ENCODE assay signal across 16 cellular contexts in genomic region chr9:98906273-98907040, GRCh38. TPM values are rescaled to one million over a fixed set of nuclear protein-coding genes. Genes with fewer than 3 reads are reported as not detected.
DNase-seq lines count a peak whose midpoint lies in the region; ATAC-seq and TF ChIP-seq lines count a peak whose summit lies in the region.
"Had no signal": no experiment of that assay in that cellular context is flagged by ENCODE, and none has a peak within 500 bp of the region (broad histone marks: within the 10 kb centered on the region; RNA-seq: fewer than 3 reads in every experiment).

No MANE protein-coding gene starts in this region.

- no peaks in the 10 kb centered on the region for H3K9me3 Mint-ChIP-seq in neural progenitor cell
- H3K9me3 Mint-ChIP-seq: activated naive CD4-positive, alpha-beta T cell treated with anti-CD3 and anti-CD28 coated beads, Interleukin-2, amount 50 U/mL, for 24 hours; HFFc6 had no signal

- peak overlapping the region in 10 of 11 experiments; percentile 13 to 53 (median 36); a peak in 15 of 22 replicates for H3K4me2 ChIP-seq in BLaER1 treated with 17β-estradiol and CSF1 and Interleukin-3, amounts not matched to agents 10 nM and 100 nM
- H3K4me2 ChIP-seq in fibroblast of lung (ENCODE audit: extremely low read depth, insufficient read depth, low read length) (no peak overlapping the region), neural progenitor cell (no peak overlapping the region)

- no peak for ATAC-seq in left lung

- H3K4me3 Mint-ChIP-seq in neural progenitor cell = peak overlapping the region; percentile 56
- H3K4me3 Mint-ChIP-seq: activated naive CD4-positive, alpha-beta T cell treated with anti-CD3 and anti-CD28 coated beads, Interleukin-2, amount 50 U/mL, for 24 hours; HFFc6; IgD-negative memory B cell had no signal

- no peak overlapping the region for H3K27ac Mint-ChIP-seq in neural progenitor cell
- H3K27ac Mint-ChIP-seq: activated naive CD4-positive, alpha-beta T cell treated with anti-CD3 and anti-CD28 coated beads, Interleukin-2, amount 50 U/mL, for 24 hours; HFFc6; IgD-negative memory B cell had no signal

- intact Hi-C loops in left lung (cut with DNase I) = no loop called here

- peaks cover 3% of the 10 kb centered on the region for H3K27me3 Mint-ChIP-seq in neural progenitor cell (ENCODE audit: insufficient read depth, low read depth)

- DNase-seq in NCI-H82 treated with DMSO at 0.1 percent for 48 hours (lab: John Stamatoyannopoulos, UW; ENCODE audit: unreplicated experiment) (peak; percentile 20), fibroblast of lung (ENCODE audit: low read depth in 2 of 2) (peak; percentile 36 to 68), neural progenitor cell (ENCODE audit: low spot score) (no peak), left lung (no peak)
- no peak for DNase-seq in stimulated activated naive CD4-positive, alpha-beta T cell treated with Interleukin-2 at 50 U/mL for 16 hours (lab: John Stamatoyannopoulos, UW)
- no peak for DNase-seq in activated CD4-positive, alpha-beta T cell treated with anti-CD3 and anti-CD28 coated beads for 4 hours
- DNase-seq in NK-92 treated with Interleukin-12 subunit alpha and Interleukin-12 subunit beta, amount 100 ng/mL, for 24 hours (lab: John Stamatoyannopoulos, UW) = no peak
- DNase-seq: activated CD8-positive, alpha-beta memory T cell treated with anti-CD3 and anti-CD28 coated beads for 24 hours; HFFc6; NCI-H187 treated with DMSO at 0.1 percent for 48 hours; Peyer's patch; T-helper 9 cell had no signal

- H3K36me3 Mint-ChIP-seq in neural progenitor cell = no peaks in the 10 kb centered on the region
- H3K36me3 Mint-ChIP-seq: activated naive CD4-positive, alpha-beta T cell treated with anti-CD3 and anti-CD28 coated beads, Interleukin-2, amount 50 U/mL, for 24 hours; IgD-negative memory B cell had no signal

- H3K4me3 ChIP-seq in BLaER1 treated with 17β-estradiol and CSF1 and Interleukin-3, amounts not matched to agents 10 nM and 100 nM = no peak overlapping the region
- no peak overlapping the region for H3K4me3 ChIP-seq in fibroblast of lung (replicated peaks in 1 of 4; ENCODE audit: control extremely low read depth in 1 of 4, insufficient read depth in 1 of 4, low read depth in 3 of 4, low read length in 4 of 4)
- no peak overlapping the region for H3K4me3 ChIP-seq in neural progenitor cell
- no peak overlapping the region for H3K4me3 ChIP-seq in left lung
- H3K4me3 ChIP-seq: Peyer's patch had no signal

- H3K27ac ChIP-seq in BLaER1 treated with 17β-estradiol and CSF1 and Interleukin-3, amounts not matched to agents 10 nM and 100 nM = no peak overlapping the region
- H3K27ac ChIP-seq in fibroblast of lung (ENCODE audit: insufficient read depth, low read length) = peak overlapping the region; percentile 0
- H3K27ac ChIP-seq in neural progenitor cell = no peak overlapping the region
- H3K27ac ChIP-seq in left lung = peak overlapping the region in 1 of 2 donors; percentile 25
- H3K27ac ChIP-seq: C4-2B had no signal

- H3K36me3 ChIP-seq in BLaER1 treated with 17β-estradiol and CSF1 and Interleukin-3, amounts not matched to agents 10 nM and 100 nM = no peaks in the 10 kb centered on the region
- H3K36me3 ChIP-seq in fibroblast of lung (ENCODE audit: control insufficient read depth, insufficient read depth, low read length) (no peaks in the 10 kb centered on the region), neural progenitor cell (no peaks in the 10 kb centered on the region), left lung (no peaks in the 10 kb centered on the region)
- H3K36me3 ChIP-seq: Peyer's patch had no signal

- TF ChIP-seq CTCF in fibroblast of lung (conservative IDR thresholded peaks at IDR 0.05 in 1 of 2, IDR thresholded peaks at IDR 0.05 in 1 of 2; ENCODE audit: low read depth in 1 of 2, low read length in 2 of 2) = no peak
- TF ChIP-seq CTCF in neural progenitor cell (IDR thresholded peaks at IDR 0.05) = no peak
- TF ChIP-seq CTCF in left lung (IDR thresholded peaks at IDR 0.05) = no peak

- H2AFZ ChIP-seq in fibroblast of lung (ENCODE audit: low read length) = no peak overlapping the region
- H2AFZ ChIP-seq in neural progenitor cell (replicated peaks) = no peak overlapping the region

- no peaks in the 10 kb centered on the region for H3K27me3 ChIP-seq in BLaER1 treated with 17β-estradiol and CSF1 and Interleukin-3, amounts not matched to agents 10 nM and 100 nM
- no peaks in the 10 kb centered on the region for H3K27me3 ChIP-seq in fibroblast of lung (ENCODE audit: control insufficient read depth, insufficient read depth, low read length)
- no peaks in the 10 kb centered on the region for H3K27me3 ChIP-seq in neural progenitor cell
- no peaks in the 10 kb centered on the region for H3K27me3 ChIP-seq in left lung
- H3K27me3 ChIP-seq: Peyer's patch had no signal

- H3K9me3 ChIP-seq in BLaER1 treated with 17β-estradiol and CSF1 and Interleukin-3, amounts not matched to agents 10 nM and 100 nM (replicated peaks in 1 of 11) = no peaks in the 10 kb centered on the region
- no peaks in the 10 kb centered on the region for H3K9me3 ChIP-seq in fibroblast of lung (ENCODE audit: control insufficient read depth, insufficient read depth, low read depth, low read length)
- H3K9me3 ChIP-seq in neural progenitor cell (ENCODE audit: low read depth) = no peaks in the 10 kb centered on the region
- no peaks in the 10 kb centered on the region for H3K9me3 ChIP-seq in left lung
- H3K9me3 ChIP-seq: Peyer's patch had no signal

- peaks cover 4% of the 10 kb centered on the region for H3K4me1 Mint-ChIP-seq in neural progenitor cell
- H3K4me1 Mint-ChIP-seq: activated naive CD4-positive, alpha-beta T cell treated with anti-CD3 and anti-CD28 coated beads, Interleukin-2, amount 50 U/mL, for 24 hours; IgD-negative memory B cell had no signal

- no peak overlapping the region for H3K9ac ChIP-seq in BLaER1 treated with 17β-estradiol and CSF1 and Interleukin-3, amounts not matched to agents 10 nM and 100 nM
- H3K9ac ChIP-seq in fibroblast of lung (ENCODE audit: insufficient read depth, low read length) (no peak overlapping the region), neural progenitor cell (no peak overlapping the region)

- H3K4me1 ChIP-seq in BLaER1 treated with 17β-estradiol and CSF1 and Interleukin-3, amounts not matched to agents 10 nM and 100 nM = peaks cover 7 to 21% (median 13%) of the 10 kb centered on the region in 10 experiments; a peak in 16 of 20 replicates
- H3K4me1 ChIP-seq in fibroblast of lung (ENCODE audit: control insufficient read depth, extremely low read depth, insufficient read depth, low read length) (peaks cover 21% of the 10 kb centered on the region), neural progenitor cell (peaks cover 10% of the 10 kb centered on the region), left lung (peaks cover 7 to 15% of the 10 kb centered on the region in 2 donors)

- no peaks in the 10 kb centered on the region; a peak in 1 of 22 replicates for H4K20me1 ChIP-seq in BLaER1 treated with 17β-estradiol and CSF1 and Interleukin-3, amounts not matched to agents 10 nM and 100 nM
- H4K20me1 ChIP-seq in fibroblast of lung (ENCODE audit: control insufficient read depth, extremely low read depth, insufficient read depth, low read length) (no peaks in the 10 kb centered on the region), neural progenitor cell (ENCODE audit: low read depth) (no peaks in the 10 kb centered on the region)

- no peaks in the 10 kb centered on the region for H3K79me2 ChIP-seq in fibroblast of lung (ENCODE audit: control insufficient read depth, insufficient read depth, low read length)
- no peaks in the 10 kb centered on the region for H3K79me2 ChIP-seq in neural progenitor cell (ENCODE audit: low read depth)

- no peaks in the 10 kb centered on the region for H3F3A ChIP-seq in neural progenitor cell (ENCODE audit: low read depth)

RNA-seq across cellular contexts. Expression of gene COL15A1, which starts 37.2 kb away (rescaled TPM):
- total RNA-seq in fibroblast of lung = 41.0 and 43.9 TPM in 2 replicates
- 13.3 and 15.9 TPM in 2 replicates for polyA plus RNA-seq in fibroblast of lung
- 13.1 and 15.3 TPM in 2 replicates for polyA plus RNA-seq in fibroblast of lung (2012)
- polyA minus RNA-seq in fibroblast of lung (ENCODE audit: low replicate concordance) = 12.2 and 12.6 TPM in 2 replicates
- total RNA-seq in neural progenitor cell (ENCODE audit: low replicate concordance) = 0.71 and 3.2 TPM in 2 replicates
- 10 to 100 TPM; 42.7 to 58.4 TPM for total RNA-seq in left lung

Comparison
In these comparisons a context has a peak if more than half of its experiments do, and no peak if none do; other contexts are left out.
1. H3K4me2 ChIP-seq: peak in BLaER1 treated with 17β-estradiol and CSF1 and Interleukin-3, amounts not matched to agents 10 nM and 100 nM (10 of 11); none in fibroblast of lung (single experiment) and neural progenitor cell (single experiment).
2. DNase-seq: peak in NCI-H82 treated with DMSO at 0.1 percent for 48 hours (single experiment) and fibroblast of lung (2 of 2); none in neural progenitor cell (single experiment), stimulated activated naive CD4-positive, alpha-beta T cell treated with Interleukin-2 at 50 U/mL for 16 hours (single experiment), activated CD4-positive, alpha-beta T cell treated with anti-CD3 and anti-CD28 coated beads for 4 hours (0 of 2), NK-92 treated with Interleukin-12 subunit alpha and Interleukin-12 subunit beta, amount 100 ng/mL, for 24 hours (single experiment) and left lung (0 of 2).
3. RNA of gene COL15A1, which starts 37.2 kb away (total RNA-seq): 42.7 to 58.4 TPM in left lung and 41.0 to 43.9 TPM in fibroblast of lung; 0.71 to 3.2 TPM in neural progenitor cell; every median in the first group is over 10 times any median in the second.